In genomic region chr5:31235381-31235780, GRCh38 we compare ENCODE assay signal across 1 cellular context.
A peak's percentile ranks its signal among the peaks of the same experiment; 100 is the strongest.
TF ChIP-seq lines count a peak whose summit lies in the region.

No MANE protein-coding gene starts in this region.

TF ChIP-seq in IMR-90, 13 proteins besides CTCF, POLR2A, EP300 and RAD21:
- TF ChIP-seq, protein P1, sequence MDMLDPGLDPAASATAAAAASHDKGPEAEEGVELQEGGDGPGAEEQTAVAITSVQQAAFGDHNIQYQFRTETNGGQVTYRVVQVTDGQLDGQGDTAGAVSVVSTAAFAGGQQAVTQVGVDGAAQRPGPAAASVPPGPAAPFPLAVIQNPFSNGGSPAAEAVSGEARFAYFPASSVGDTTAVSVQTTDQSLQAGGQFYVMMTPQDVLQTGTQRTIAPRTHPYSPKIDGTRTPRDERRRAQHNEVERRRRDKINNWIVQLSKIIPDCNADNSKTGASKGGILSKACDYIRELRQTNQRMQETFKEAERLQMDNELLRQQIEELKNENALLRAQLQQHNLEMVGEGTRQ (IDR thresholded peaks at IDR 0.05; ENCODE audit: low read depth, low read length) = peak; percentile 43; the same call in 1 of the 2 replicates
- TF ChIP-seq ELK1 (IDR thresholded peaks at IDR 0.05; ENCODE audit: borderline replicate concordance, low read depth, low read length) (no peak), MAFK (IDR thresholded peaks at IDR 0.05; ENCODE audit: low read depth, low read length) (no peak), RCOR1 (IDR thresholded peaks at IDR 0.05; ENCODE audit: insufficient replicate concordance, low read length) (no peak)
